Comparison of ENCODE assay signal across 12 cellular contexts in genomic region chr2:239193925-239194687, GRCh38.
DNase-seq lines count a peak whose midpoint lies in the region; ATAC-seq and TF ChIP-seq lines count a peak whose summit lies in the region.
"Had no signal": no experiment of that assay in that cellular context is flagged by ENCODE, and none has a peak within 500 bp of the region (broad histone marks: within the 10 kb centered on the region; RNA-seq: fewer than 3 reads in every experiment).

No MANE protein-coding gene starts in this region.

- no peak for TF ChIP-seq POLR2A in suprapubic skin (IDR thresholded peaks at IDR 0.05)

- CTCF ChIA-PET in activated CD8-positive, alpha-beta memory T cell treated with anti-CD3 and anti-CD28 coated beads, Interleukin-2, amount 10 ng/mL, durations not matched to agents 7 days and 5 days (lab: Charles Lee): no interaction called here
- CTCF ChIA-PET in HEK293T (lab: Yijun Ruan, JAX): interaction anchor here (0.7 to 1.1 kb wide), 2 partner anchors 11 to 50 kb away, joined by 4 to 5 read pairs; no protein-coding TSS in a partner anchor

- no peaks in the 10 kb centered on the region for H3K4me1 Mint-ChIP-seq in activated CD8-positive, alpha-beta memory T cell treated with anti-CD3 and anti-CD28 coated beads, Interleukin-2, amount 10 ng/mL, durations not matched to agents 7 days and 5 days

- 80% methylated on average over 17 of the region's 17 CpGs for WGBS in suprapubic skin

- no peak for TF ChIP-seq EP300 in suprapubic skin (IDR thresholded peaks at IDR 0.05)

- H3K27ac ChIP-seq in layer of hippocampus (ENCODE audit: low read depth, low read length): peak overlapping the region; percentile 90
- no peak overlapping the region for H3K27ac ChIP-seq in suprapubic skin

- no peaks in the 10 kb centered on the region for H3K27me3 ChIP-seq in layer of hippocampus (ENCODE audit: control insufficient read depth, insufficient read depth, low read length)
- no peaks in the 10 kb centered on the region for H3K27me3 ChIP-seq in suprapubic skin

- H3K36me3 ChIP-seq in suprapubic skin: peaks cover 33% of the 10 kb centered on the region

- no peak for TF ChIP-seq CTCF in suprapubic skin (IDR thresholded peaks at IDR 0.05)

- peaks cover 3% of the 10 kb centered on the region for H3K9me3 ChIP-seq in suprapubic skin

- no peak overlapping the region for H3K4me3 ChIP-seq in suprapubic skin
- H3K4me3 ChIP-seq: GM12878 had no signal

- no peak for ATAC-seq in activated CD8-positive, alpha-beta memory T cell treated with anti-CD3 and anti-CD28 coated beads, Interleukin-2, amount 10 ng/mL, durations not matched to agents 7 days and 5 days
- ATAC-seq: GM12878 had no signal

- H3K36me3 Mint-ChIP-seq in activated CD8-positive, alpha-beta memory T cell treated with anti-CD3 and anti-CD28 coated beads, Interleukin-2, amount 10 ng/mL, durations not matched to agents 7 days and 5 days: peaks cover 14% of the 10 kb centered on the region

- peaks cover 10% of the 10 kb centered on the region for H3K4me1 ChIP-seq in suprapubic skin

- H3K9me3 Mint-ChIP-seq in activated CD8-positive, alpha-beta memory T cell treated with anti-CD3 and anti-CD28 coated beads, Interleukin-2, amount 10 ng/mL, durations not matched to agents 7 days and 5 days (ENCODE audit: low read depth): no peaks in the 10 kb centered on the region

- H3K27me3 Mint-ChIP-seq in activated CD8-positive, alpha-beta memory T cell treated with anti-CD3 and anti-CD28 coated beads, Interleukin-2, amount 10 ng/mL, durations not matched to agents 7 days and 5 days: no peaks in the 10 kb centered on the region
- H3K27me3 Mint-ChIP-seq: B cell had no signal

- peak; percentile 17 for DNase-seq in activated CD8-positive, alpha-beta memory T cell treated with anti-CD3 and anti-CD28 coated beads for 24 hours
- no peak for DNase-seq in activated CD8-positive, alpha-beta memory T cell treated with anti-CD3 and anti-CD28 coated beads, Interleukin-2, amount 10 ng/mL, durations not matched to agents 7 days and 5 days
- peak; percentile 18 for DNase-seq in amniotic epithelial cell (ENCODE audit: low read depth)
- peak; percentile 51 to 72 for DNase-seq in suprapubic skin (ENCODE audit: low spot score in 2 of 2)
- no peak for DNase-seq in Kasumi-1 (lab: John Stamatoyannopoulos, UW)
- DNase-seq in HPDE6-E6E7 (ENCODE audit: extremely low spot score): no peak
- no peak for DNase-seq in HEK293T (ENCODE audit: extremely low spot score)
- DNase-seq: activated CD4-positive, alpha-beta T cell treated with anti-CD3 and anti-CD28 coated beads for 1 hour; NCI-H1092 had no signal

- POLR2A ChIA-PET in HEK293T (lab: Yijun Ruan, JAX): no interaction called here

- H3K27ac Mint-ChIP-seq in activated CD8-positive, alpha-beta memory T cell treated with anti-CD3 and anti-CD28 coated beads, Interleukin-2, amount 10 ng/mL, durations not matched to agents 7 days and 5 days: no peak overlapping the region
- H3K27ac Mint-ChIP-seq: B cell had no signal

- H3K4me3 Mint-ChIP-seq in activated CD8-positive, alpha-beta memory T cell treated with anti-CD3 and anti-CD28 coated beads, Interleukin-2, amount 10 ng/mL, durations not matched to agents 7 days and 5 days: no peak overlapping the region
- H3K4me3 Mint-ChIP-seq: B cell had no signal

TF ChIP-seq in HEK293T, 16 proteins besides CTCF, POLR2A, EP300 and RAD21:
- no peak for TF ChIP-seq SP1 (IDR thresholded peaks at IDR 0.05)
- no peak for TF ChIP-seq HDGF (IDR thresholded peaks at IDR 0.05; ENCODE audit: borderline replicate concordance)
- no peak for TF ChIP-seq ARNT (IDR thresholded peaks at IDR 0.05)
- no peak for TF ChIP-seq CTBP1 (IDR thresholded peaks at IDR 0.05; ENCODE audit: borderline replicate concordance)
- TF ChIP-seq FOXK2 (IDR thresholded peaks at IDR 0.05): no peak
- no peak for TF ChIP-seq LEF1 (IDR thresholded peaks at IDR 0.05; ENCODE audit: borderline replicate concordance)
- TF ChIP-seq ELF4 (IDR thresholded peaks at IDR 0.05): no peak
- TF ChIP-seq FOXM1 (IDR thresholded peaks at IDR 0.05; ENCODE audit: borderline replicate concordance): no peak
- no peak for TF ChIP-seq L3MBTL2 (conservative IDR thresholded peaks at IDR 0.05)
- TF ChIP-seq TARDBP (IDR thresholded peaks at IDR 0.05): no peak
- TF ChIP-seq ZNF384 (IDR thresholded peaks at IDR 0.05): no peak
- TF ChIP-seq NFRKB (IDR thresholded peaks at IDR 0.05): no peak
- no peak for TF ChIP-seq BHLHE40 (IDR thresholded peaks at IDR 0.05; ENCODE audit: borderline replicate concordance)
TF ChIP-seq in HEK293T: peak in this region for 0.

Comparison
In these comparisons a context has a peak if more than half of its experiments do, and no peak if none do; other contexts are left out.
1. DNase-seq: peak in activated CD8-positive, alpha-beta memory T cell treated with anti-CD3 and anti-CD28 coated beads for 24 hours (single experiment), amniotic epithelial cell (single experiment) and suprapubic skin (2 of 2); none in activated CD8-positive, alpha-beta memory T cell treated with anti-CD3 and anti-CD28 coated beads, Interleukin-2, amount 10 ng/mL, durations not matched to agents 7 days and 5 days (single experiment), Kasumi-1 (0 of 2), HPDE6-E6E7 (single experiment) and HEK293T (single experiment).